In the genomic region with DNA sequence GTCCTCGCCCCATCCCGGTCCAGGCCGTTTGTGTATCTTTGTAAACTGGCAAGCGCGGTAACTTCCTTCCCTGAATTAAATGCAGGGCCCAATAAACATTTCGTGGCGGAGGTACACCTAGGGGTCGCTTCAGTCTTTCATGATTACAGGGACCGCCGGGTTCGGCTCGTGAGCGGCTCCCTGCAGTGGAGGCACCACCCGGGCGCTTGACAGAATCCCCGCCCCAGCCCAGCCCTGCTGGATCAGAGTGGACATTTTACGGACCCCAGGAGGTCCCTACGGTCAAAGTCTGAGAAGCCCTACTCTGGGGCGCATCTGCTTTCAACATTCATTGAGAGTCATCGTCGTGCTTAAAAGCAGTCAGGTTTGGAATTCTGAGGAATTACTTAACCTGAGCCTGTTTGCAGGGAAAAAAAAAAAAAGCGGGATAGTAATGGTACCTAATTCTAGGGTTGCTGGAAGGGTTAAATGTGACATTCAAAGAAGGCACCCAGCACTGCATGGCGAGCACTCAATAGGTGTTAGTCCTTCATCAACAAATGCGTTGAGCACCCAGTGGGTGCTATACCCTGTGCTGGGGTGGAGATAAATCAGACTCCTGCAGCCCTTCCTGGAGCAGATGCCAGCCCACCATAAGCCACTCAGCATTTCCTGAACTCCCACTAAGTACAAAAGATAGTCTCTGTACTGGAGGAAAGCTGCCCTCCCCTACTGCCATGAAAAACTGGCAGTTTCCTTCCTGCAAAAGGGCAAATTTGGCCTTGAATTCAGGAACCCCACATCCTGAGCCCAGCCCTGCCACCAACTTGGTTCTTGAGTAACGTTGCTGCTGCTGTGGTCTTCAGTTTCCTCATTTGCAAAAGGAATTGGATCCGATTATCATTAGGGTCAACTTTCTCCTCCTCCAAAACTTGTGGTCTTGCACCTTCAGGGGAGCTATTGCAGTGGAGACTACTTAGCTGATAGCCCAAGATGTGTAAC, we compare ENCODE assay signal across 8 cellular contexts. TPM values are rescaled to one million over a fixed set of nuclear protein-coding genes. Genes with fewer than 3 reads are reported as not detected.
DNase-seq lines count a peak whose midpoint lies in the region; ATAC-seq and TF ChIP-seq lines count a peak whose summit lies in the region.

No MANE protein-coding gene starts in this region.

- peaks cover 49% of the 10 kb centered on the region for H3K4me1 Mint-ChIP-seq in brain

- CTCF ChIA-PET in A673 (lab: Charles Lee), result no interaction called here

- H3K9me3 Mint-ChIP-seq in brain, result peaks cover 0 to 3% (median 0%) of the 10 kb centered on the region in 5 experiments

- H3K27me3 ChIP-seq in A673 (replicated peaks; ENCODE audit: insufficient read depth, low read depth, low read length, poor library complexity), result no peaks in the 10 kb centered on the region
- no peaks in the 10 kb centered on the region for H3K27me3 ChIP-seq in suprapubic skin

- peak; percentile 16 for ATAC-seq in GM18907 (IDR thresholded peaks at IDR 0.05; ENCODE audit: unreplicated experiment)
- no peak for ATAC-seq in GM19455 (IDR thresholded peaks at IDR 0.05; ENCODE audit: unreplicated experiment)

- H3K36me3 Mint-ChIP-seq in brain, result peaks cover 23% of the 10 kb centered on the region

- no peak for TF ChIP-seq EP300 in suprapubic skin (IDR thresholded peaks at IDR 0.05)

- peak overlapping the region; percentile 85 to 90 (median 87) for H3K4me3 Mint-ChIP-seq in brain

- POLR2A ChIA-PET in A673 (lab: Charles Lee; ENCODE audit: low non-redundant PET), result no interaction called here

- H3K27ac ChIP-seq in A673 (ENCODE audit: low read depth, low read length, poor library complexity, severe bottlenecking), result no peak overlapping the region
- peak overlapping the region; percentile 100 for H3K27ac ChIP-seq in suprapubic skin

- H3K27ac Mint-ChIP-seq in brain, result peak overlapping the region in 4 of 5 experiments; percentile 78 to 85 (median 82)

- TF ChIP-seq POLR2A in suprapubic skin (IDR thresholded peaks at IDR 0.05), result no peak

- peak overlapping the region; percentile 74 for H3K4me3 ChIP-seq in A673 (ENCODE audit: low read depth, low read length, poor library complexity, severe bottlenecking)
- H3K4me3 ChIP-seq in suprapubic skin, result peak overlapping the region; percentile 99

- DNase-seq in A673 (ENCODE audit: low spot score), result peak; percentile 48
- DNase-seq in NCI-H748 (lab: John Stamatoyannopoulos, UW; ENCODE audit: unreplicated experiment), result peak; percentile 72
- DNase-seq in left kidney (ENCODE audit: low read depth, low spot score), result peak; percentile 84
- DNase-seq in suprapubic skin (ENCODE audit: low spot score in 2 of 2), result peak in 1 of 2 donors; percentile 84
- no peak for DNase-seq in middle frontal gyrus (ENCODE audit: extremely low spot score, low spot score)

- TF ChIP-seq CTCF in A673 (conservative IDR thresholded peaks at IDR 0.05; ENCODE audit: low read depth, low read length) (peak; percentile 25; the same call in 1 of the 2 replicates), brain (conservative IDR thresholded peaks at IDR 0.05) (no peak), suprapubic skin (IDR thresholded peaks at IDR 0.05) (peak in 1 of 2 donors; percentile 19)

- H3K9me3 ChIP-seq in A673 (ENCODE audit: low read depth, low read length, poor library complexity, severe bottlenecking), result no peaks in the 10 kb centered on the region
- H3K9me3 ChIP-seq in suprapubic skin, result no peaks in the 10 kb centered on the region

- H3K36me3 ChIP-seq in A673 (ENCODE audit: insufficient read depth, low read length, poor library complexity, severe bottlenecking) (no peaks in the 10 kb centered on the region), suprapubic skin (peaks cover 13% of the 10 kb centered on the region)

- no TSS peak for BruUV-seq in A673 (replicated peaks; lab: Mats Ljungman, UMichigan)

- H3K27me3 Mint-ChIP-seq in brain, result peaks cover 5% of the 10 kb centered on the region

- WGBS in suprapubic skin, result 12% methylated on average over 15 of the region's 26 CpGs

- no peaks in the 10 kb centered on the region for H3K4me1 ChIP-seq in A673 (ENCODE audit: insufficient read depth, low read length, poor library complexity, severe bottlenecking)
- peaks cover 30% of the 10 kb centered on the region for H3K4me1 ChIP-seq in suprapubic skin

- intact Hi-C loops in A673 (cut with micrococcal nuclease; ENCODE audit: unreplicated experiment), result no loop called here

RNA-seq across cellular contexts. Expression of a gene that starts 0.7 kb away (rescaled TPM):
- total RNA-seq in A673 (2021) (20.4 and 22.9 TPM in 2 replicates), suprapubic skin (10 to 100 TPM; 34.8 to 48.5 (median 42.7) TPM)
- 32.7 TPM for polyA plus RNA-seq in brain (ENCODE audit: insufficient read depth, low read depth, low replicate concordance)

RNA-seq across cellular contexts. Expression of a gene that starts 0.8 kb away (rescaled TPM):
- not detected in 2 replicates for total RNA-seq in A673 (2021)
- not detected for polyA plus RNA-seq in brain (ENCODE audit: insufficient read depth, low read depth, low replicate concordance)
- total RNA-seq in suprapubic skin, result under 1 TPM in 3 of 4 donors, not detected in 1; 0.10 to 0.48 (median 0.13) TPM

RNA-seq across cellular contexts. Expression of a gene that starts 20.8 kb away (rescaled TPM):
- total RNA-seq in A673 (2021), result not detected in 2 replicates
- polyA plus RNA-seq in brain (ENCODE audit: insufficient read depth, low read depth, low replicate concordance), result not detected
- total RNA-seq in suprapubic skin, result not detected

RNA-seq across cellular contexts. Expression of a gene that starts 53.5 kb away (rescaled TPM):
- total RNA-seq in A673 (2021) (5.7 and 7.7 TPM in 2 replicates), suprapubic skin (1 to 10 TPM; 5.4 to 8.0 (median 5.9) TPM)
- polyA plus RNA-seq in brain (ENCODE audit: insufficient read depth, low read depth, low replicate concordance), result 1.4 TPM
